In genomic region chr2:46294185-46294836, GRCh38 we compare ENCODE assay signal across 9 cellular contexts. TPM values are rescaled to one million over a fixed set of nuclear protein-coding genes. Genes with fewer than 3 reads are reported as not detected.
DNase-seq lines count a peak whose midpoint lies in the region; ATAC-seq and TF ChIP-seq lines count a peak whose summit lies in the region.
"Had no signal": no experiment of that assay in that cellular context is flagged by ENCODE, and none has a peak within 500 bp of the region (broad histone marks: within the 10 kb centered on the region; RNA-seq: fewer than 3 reads in every experiment).

No MANE protein-coding gene starts in this region.

- intact Hi-C loops in MCF 10A (cut with micrococcal nuclease) = no loop called here
- intact Hi-C loops in breast epithelium (cut with DNase I; ENCODE audit: low total_unique reads) = no loop called here
- intact Hi-C loops in PC-9 (cut with micrococcal nuclease; ENCODE audit: unreplicated experiment) = loop anchor here (10.0 kb wide), 1 partner anchor 70 kb away; no protein-coding TSS in a partner anchor
- intact Hi-C loops in tibial artery (cut with DNase I; ENCODE audit: low total_unique reads) = loop anchor here (5.0 to 10.0 kb wide), 3 partner anchors 60 to 282 kb away; no protein-coding TSS in a partner anchor

- H3K27me3 Mint-ChIP-seq in MCF 10A (ENCODE audit: insufficient read depth, unreplicated experiment) (no peaks in the 10 kb centered on the region), endothelial cell (ENCODE audit: unreplicated experiment) (peaks cover 13% of the 10 kb centered on the region)

- peaks cover 20% of the 10 kb centered on the region; the same call in 1 of the 2 replicates for H3F3A ChIP-seq in PC-9 (ENCODE audit: insufficient read depth, low read depth)

- H3K27ac Mint-ChIP-seq in MCF 10A (ENCODE audit: low read depth, unreplicated experiment) (no peak overlapping the region), endothelial cell (ENCODE audit: unreplicated experiment) (no peak overlapping the region)
- H3K27ac Mint-ChIP-seq: dendritic cell treated with granulocyte-macrophage colony-stimulating factor and Interleukin-4, amounts not matched to agents 40 ng/mL and 50 ng/mL, for 4 days had no signal

- no peaks in the 10 kb centered on the region; the same call in 1 of the 2 replicates for H4K20me1 ChIP-seq in PC-9 (ENCODE audit: insufficient read depth)

- H3K9me3 ChIP-seq in breast epithelium (no peaks in the 10 kb centered on the region), PC-9 (ENCODE audit: insufficient read depth, low read depth) (no peaks in the 10 kb centered on the region), tibial artery (no peaks in the 10 kb centered on the region)

- TF ChIP-seq CTCF in MCF 10A (IDR thresholded peaks at IDR 0.05; ENCODE audit: unreplicated experiment) (peak; percentile 49), breast epithelium (IDR thresholded peaks at IDR 0.05) (no peak), PC-9 (conservative IDR thresholded peaks at IDR 0.05) (peak; percentile 74), endothelial cell (IDR thresholded peaks at IDR 0.05; ENCODE audit: unreplicated experiment) (no peak), tibial artery (IDR thresholded peaks at IDR 0.05) (peak; percentile 23 to 24)

- H3K4me1 Mint-ChIP-seq in MCF 10A (ENCODE audit: insufficient read depth, unreplicated experiment) (peaks cover 5% of the 10 kb centered on the region), endothelial cell (ENCODE audit: unreplicated experiment) (peaks cover 19% of the 10 kb centered on the region)

- peaks cover 17% of the 10 kb centered on the region for H3K79me2 ChIP-seq in PC-9 (ENCODE audit: low read depth)

- DNase-seq in MCF 10A (ENCODE audit: unreplicated experiment) = peak; percentile 53
- DNase-seq in breast epithelium (ENCODE audit: low spot score in 2 of 2) = no peak
- peak; percentile 41 to 51 for DNase-seq in PC-9
- peak; percentile 29 for DNase-seq in endothelial cell (ENCODE audit: low spot score)
- DNase-seq in tibial artery = no peak
- DNase-seq in NCI-H446 (lab: John Stamatoyannopoulos, UW) = no peak
- DNase-seq in NCI-H1930 (lab: John Stamatoyannopoulos, UW) = no peak

- H3K36me3 ChIP-seq in breast epithelium = no peaks in the 10 kb centered on the region
- H3K36me3 ChIP-seq in PC-9 (ENCODE audit: low read depth) = no peaks in the 10 kb centered on the region
- no peaks in the 10 kb centered on the region for H3K36me3 ChIP-seq in tibial artery

- no peak for ATAC-seq in HG03460 (IDR thresholded peaks at IDR 0.05; ENCODE audit: unreplicated experiment)

- no peak overlapping the region for H3K4me2 ChIP-seq in PC-9

- H3K36me3 Mint-ChIP-seq in MCF 10A (ENCODE audit: insufficient read depth, unreplicated experiment) (peaks cover 12% of the 10 kb centered on the region), endothelial cell (ENCODE audit: low read depth, unreplicated experiment) (peaks cover 4% of the 10 kb centered on the region)

- H3K4me3 Mint-ChIP-seq in MCF 10A (ENCODE audit: unreplicated experiment) (no peak overlapping the region), endothelial cell (ENCODE audit: unreplicated experiment) (no peak overlapping the region)
- H3K4me3 Mint-ChIP-seq: dendritic cell treated with granulocyte-macrophage colony-stimulating factor and Interleukin-4, amounts not matched to agents 40 ng/mL and 50 ng/mL, for 4 days had no signal

- no peak overlapping the region for H2AFZ ChIP-seq in PC-9

- no TSS peak for BruUV-seq in MCF 10A (replicated peaks; lab: Mats Ljungman, UMichigan)
- BruUV-seq in PC-9 (replicated peaks; lab: Mats Ljungman, UMichigan) = no TSS peak

- POLR2A ChIA-PET in MCF 10A (lab: Yijun Ruan, JAX) (interaction anchor here (0.8 to 1.3 kb wide), 7 partner anchors 9 to 197 kb away, joined by 3 to 4 read pairs (median 3); no protein-coding TSS in a partner anchor), PC-9 (lab: Charles Lee; ENCODE audit: unreplicated experiment) (interaction anchor here (0.6 kb wide), 1 partner anchor 59 kb away, joined by 7 read pairs; no protein-coding TSS in a partner anchor)

- CTCF ChIA-PET in MCF 10A (lab: Yijun Ruan, JAX) = interaction anchor here (0.5 to 3.1 kb wide), 15 partner anchors 8 to 283 kb away, joined by 3 to 23 read pairs (median 4); no protein-coding TSS in a partner anchor
- CTCF ChIA-PET in PC-9 (lab: Charles Lee) = interaction anchor here (0.5 to 1.6 kb wide), 8 partner anchors 9 to 301 kb away, joined by 3 to 12 read pairs (median 4); no protein-coding TSS in a partner anchor

- no peak overlapping the region for H3K27ac ChIP-seq in breast epithelium
- H3K27ac ChIP-seq in PC-9 = no peak overlapping the region
- H3K27ac ChIP-seq in tibial artery = no peak overlapping the region

- no peaks in the 10 kb centered on the region for H3K4me1 ChIP-seq in breast epithelium
- H3K4me1 ChIP-seq in PC-9 (replicated peaks; ENCODE audit: insufficient read depth) = peaks cover 16% of the 10 kb centered on the region
- peaks cover 0 to 6% (median 2%) of the 10 kb centered on the region in 4 donors for H3K4me1 ChIP-seq in tibial artery

- H3K27me3 ChIP-seq in breast epithelium (no peaks in the 10 kb centered on the region), PC-9 (ENCODE audit: insufficient read depth, low read depth) (no peaks in the 10 kb centered on the region), tibial artery (no peaks in the 10 kb centered on the region)

- no peaks in the 10 kb centered on the region for H3K9me3 Mint-ChIP-seq in MCF 10A (ENCODE audit: unreplicated experiment)
- no peaks in the 10 kb centered on the region for H3K9me3 Mint-ChIP-seq in endothelial cell (ENCODE audit: unreplicated experiment)
- H3K9me3 Mint-ChIP-seq: dendritic cell treated with granulocyte-macrophage colony-stimulating factor and Interleukin-4, amounts not matched to agents 40 ng/mL and 50 ng/mL, for 4 days had no signal

- no peak for TF ChIP-seq POLR2A in breast epithelium (IDR thresholded peaks at IDR 0.05)

- no peak overlapping the region for H3K4me3 ChIP-seq in breast epithelium
- no peak overlapping the region for H3K4me3 ChIP-seq in PC-9
- H3K4me3 ChIP-seq in tibial artery = no peak overlapping the region

- no peaks in the 10 kb centered on the region for H3K9me2 ChIP-seq in PC-9 (ENCODE audit: insufficient read depth)

RNA-seq across cellular contexts. Expression of gene EPAS1, which starts 2.9 kb away (rescaled TPM):
- total RNA-seq in MCF 10A (2022) = 146 and 200 TPM in 2 replicates
- 100 to 1,000 TPM in 2 of 3 donors, 10 to 100 TPM in 1; 92.5 to 274 (median 229) TPM for total RNA-seq in breast epithelium
- total RNA-seq in PC-9 (2021) = 127 and 163 TPM in 2 replicates
- total RNA-seq in endothelial cell (ENCODE audit: unreplicated experiment) = 280 TPM

Comparison
In these comparisons a context has a peak if more than half of its experiments do, and no peak if none do; other contexts are left out.
1. DNase-seq: peak in MCF 10A (single experiment), PC-9 (2 of 2) and endothelial cell (single experiment); none in breast epithelium (0 of 2), tibial artery (0 of 2), NCI-H446 (0 of 2) and NCI-H1930 (0 of 2).
2. CTCF ChIP-seq: peak in MCF 10A (single experiment), PC-9 (single experiment) and tibial artery (2 of 2); none in breast epithelium (0 of 3) and endothelial cell (single experiment).
3. intact Hi-C loops: an anchor here in PC-9 (10.0 kb wide) and tibial artery (5.0 to 10.0 kb wide); none called in MCF 10A and breast epithelium.